ENCODE assay signal across 26 cellular contexts in the genomic region with DNA sequence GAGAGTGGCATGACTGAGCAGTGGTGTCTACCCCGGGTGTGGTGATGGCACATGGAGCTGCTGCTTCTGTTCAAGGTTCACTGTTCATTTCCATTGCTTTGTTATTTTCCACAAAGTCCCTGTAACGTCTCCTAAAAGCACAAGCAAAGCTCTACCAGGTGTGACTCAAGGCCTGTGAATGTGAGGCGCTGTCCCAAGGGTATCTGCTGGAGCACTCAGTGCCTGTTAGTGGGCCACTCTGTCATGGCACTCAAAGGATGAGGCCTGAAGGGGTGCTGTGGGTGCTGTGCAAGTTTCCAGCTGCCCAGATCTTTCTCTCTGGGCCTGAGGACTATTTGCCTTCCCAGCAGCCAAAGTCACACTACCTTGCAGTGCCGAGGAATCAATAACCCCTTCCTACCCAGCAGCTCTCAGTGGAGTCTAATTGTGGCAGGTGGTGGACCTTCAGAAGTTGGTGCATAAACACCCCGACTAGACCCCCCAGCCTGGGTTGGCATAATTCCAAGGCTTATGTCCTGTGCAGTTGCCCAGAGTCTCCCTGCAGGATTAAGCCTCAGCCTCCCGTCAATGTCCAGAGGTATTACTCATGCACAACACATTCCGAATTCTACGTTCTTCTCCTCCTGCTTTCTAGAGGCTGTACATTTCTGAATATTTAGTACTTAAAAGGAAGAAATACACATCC.
"Had no signal": no experiment of that assay in that cellular context is flagged by ENCODE, and none has a peak within 500 bp of the region (broad histone marks: within the 10 kb centered on the region; RNA-seq: fewer than 3 reads in every experiment).

No MANE protein-coding gene starts in this region.

- H3K36me3 ChIP-seq: ascending aorta, breast epithelium, cardiac muscle cell, colonic mucosa had no signal

- H3K27ac ChIP-seq: ascending aorta, breast epithelium, cardiac muscle cell, colonic mucosa had no signal

- FAIRE-seq: frontal cortex had no signal

- H3K9me3 ChIP-seq: ascending aorta, breast epithelium, colonic mucosa had no signal

- ATAC-seq: activated CD4-positive, alpha-beta T cell treated with anti-CD3 and anti-CD28 coated beads for 36 hours; activated CD8-positive, alpha-beta T cell treated with anti-CD3 and anti-CD28 coated beads for 36 hours; activated T-cell treated with anti-CD3 and anti-CD28 coated beads, Interleukin-2, amount 50 U/mL, for 4 hours; activated T-helper 17 cell treated with anti-CD3 and anti-CD28 coated beads, Interleukin-2, amount 50 U/mL, for 72 hours; esophagus mucosa had no signal

- H3K27me3 ChIP-seq: ascending aorta, breast epithelium, cardiac muscle cell, colonic mucosa had no signal

- H3K4me3 ChIP-seq: ascending aorta, breast epithelium, cardiac muscle cell, colonic mucosa had no signal

- H3K4me1 ChIP-seq: ascending aorta, breast epithelium, colonic mucosa had no signal

- DNase-seq: activated CD4-positive, alpha-beta T cell treated with anti-CD3 and anti-CD28 coated beads for 36 hours; activated CD4-positive, alpha-beta T cell treated with anti-CD3 and anti-CD28 coated beads, Interleukin-2, amount 10 ng/mL, durations not matched to agents 7 days and 5 days; activated CD4-positive, alpha-beta T cell treated with anti-CD3 and anti-CD28 coated beads, Interleukin-2, amount 50 U/mL, for 4 hours; activated CD4-positive, CD25-positive, alpha-beta regulatory T cell; activated CD4-positive, CD25-positive, alpha-beta regulatory T cell treated with anti-CD3 and anti-CD28 coated beads, Interleukin-2, amount 50 U/mL, for 72 hours; activated CD8-positive, alpha-beta memory T cell treated with anti-CD3 and anti-CD28 coated beads for 24 hours; activated CD8-positive, alpha-beta T cell treated with anti-CD3 and anti-CD28 coated beads for 36 hours; activated effector memory CD4-positive, alpha-beta T cell treated with Interleukin-2 at 50 U/mL for 16 hours; activated gamma-delta T cell treated with Interleukin-2 at 50 U/mL for 16 hours; activated naive CD4-positive, alpha-beta T cell treated with anti-CD3 and anti-CD28 coated beads, Interleukin-2, amount 50 U/mL, for 16 hours; activated naive CD4-positive, alpha-beta T cell treated with Interleukin-2 at 50 U/mL for 16 hours; activated T-cell treated with anti-CD3 and anti-CD28 coated beads, Interleukin-2, amount 50 U/mL, for 4 hours; central memory CD4-positive, alpha-beta T cell; cerebellar nuclear complex; colonic mucosa; effector memory CD4-positive, alpha-beta T cell; endodermal cell; foreskin fibroblast; head of caudate nucleus; T-helper 2 cell had no signal
